In genomic region chr5:80852331-80853245, GRCh38 we compare ENCODE assay signal across 20 cellular contexts.
"Had no signal": no experiment of that assay in that cellular context is flagged by ENCODE, and none has a peak within 500 bp of the region (broad histone marks: within the 10 kb centered on the region; RNA-seq: fewer than 3 reads in every experiment).

No MANE protein-coding gene starts in this region.

- H3K27me3 ChIP-seq: esophagus squamous epithelium, left lung, thyroid gland had no signal

- ATAC-seq: activated naive CD4-positive, alpha-beta T cell treated with anti-CD3 and anti-CD28 coated beads, Interleukin-2, amount 50 U/mL, for 72 hours; left lung had no signal

- H3K27ac Mint-ChIP-seq: activated B cell treated with CpG ODN at 0.5 μM for 24 hours; activated naive CD4-positive, alpha-beta T cell treated with anti-CD3 and anti-CD28 coated beads, Interleukin-2, amount 50 U/mL, for 72 hours; nephron had no signal

- H3K9me3 ChIP-seq: thyroid gland had no signal

- H3K4me3 ChIP-seq: esophagus squamous epithelium, left lung, thyroid gland had no signal

- H3K4me3 Mint-ChIP-seq: activated B cell treated with CpG ODN at 0.5 μM for 24 hours; central memory CD8-positive, alpha-beta T cell; nephron had no signal

- FAIRE-seq: endothelial cell of umbilical vein had no signal

- H3K4me1 ChIP-seq: esophagus squamous epithelium, left lung, thyroid gland had no signal

- DNase-seq: activated B cell treated with CpG ODN at 0.5 μM for 24 hours; activated CD4-positive, alpha-beta T cell treated with anti-CD3 and anti-CD28 coated beads for 4 hours; activated gamma-delta T cell; anterior cingulate cortex; cortex of kidney; esophagus squamous epithelium; foreskin fibroblast; hypothalamus; left lung; mammary epithelial cell; midbrain; nucleus accumbens; stimulated activated CD8-positive, alpha-beta memory T cell treated with anti-CD3 and anti-CD28 coated beads, Interleukin-4, amount 100 ng/mL, for 48 hours; stimulated activated naive CD4-positive, alpha-beta T cell treated with Interleukin-2 at 50 U/mL for 16 hours; SW 1271; thyroid gland had no signal

- H3K4me1 Mint-ChIP-seq: activated B cell treated with CpG ODN at 0.5 μM for 24 hours, nephron had no signal

- H3K27me3 Mint-ChIP-seq: activated B cell treated with CpG ODN at 0.5 μM for 24 hours; central memory CD8-positive, alpha-beta T cell had no signal

- H3K36me3 ChIP-seq: thyroid gland had no signal

- H3K27ac ChIP-seq: esophagus squamous epithelium, left lung, thyroid gland had no signal
